2 cellular contexts compared by ENCODE assay signal in genomic region chr15:101454781-101455180, GRCh38. TPM values are rescaled to one million over a fixed set of nuclear protein-coding genes. Genes with fewer than 3 reads are reported as not detected.
"Had no signal": no experiment of that assay in that cellular context is flagged by ENCODE, and none has a peak within 500 bp of the region (broad histone marks: within the 10 kb centered on the region; RNA-seq: fewer than 3 reads in every experiment).

No MANE protein-coding gene starts in this region.

RNA-seq across cellular contexts. Expression of gene PCSK6, which starts 34.7 kb away (rescaled TPM):
- total RNA-seq: IMR-90, M059J had no signal
- polyA plus RNA-seq: IMR-90 had no signal
